In the genomic region with DNA sequence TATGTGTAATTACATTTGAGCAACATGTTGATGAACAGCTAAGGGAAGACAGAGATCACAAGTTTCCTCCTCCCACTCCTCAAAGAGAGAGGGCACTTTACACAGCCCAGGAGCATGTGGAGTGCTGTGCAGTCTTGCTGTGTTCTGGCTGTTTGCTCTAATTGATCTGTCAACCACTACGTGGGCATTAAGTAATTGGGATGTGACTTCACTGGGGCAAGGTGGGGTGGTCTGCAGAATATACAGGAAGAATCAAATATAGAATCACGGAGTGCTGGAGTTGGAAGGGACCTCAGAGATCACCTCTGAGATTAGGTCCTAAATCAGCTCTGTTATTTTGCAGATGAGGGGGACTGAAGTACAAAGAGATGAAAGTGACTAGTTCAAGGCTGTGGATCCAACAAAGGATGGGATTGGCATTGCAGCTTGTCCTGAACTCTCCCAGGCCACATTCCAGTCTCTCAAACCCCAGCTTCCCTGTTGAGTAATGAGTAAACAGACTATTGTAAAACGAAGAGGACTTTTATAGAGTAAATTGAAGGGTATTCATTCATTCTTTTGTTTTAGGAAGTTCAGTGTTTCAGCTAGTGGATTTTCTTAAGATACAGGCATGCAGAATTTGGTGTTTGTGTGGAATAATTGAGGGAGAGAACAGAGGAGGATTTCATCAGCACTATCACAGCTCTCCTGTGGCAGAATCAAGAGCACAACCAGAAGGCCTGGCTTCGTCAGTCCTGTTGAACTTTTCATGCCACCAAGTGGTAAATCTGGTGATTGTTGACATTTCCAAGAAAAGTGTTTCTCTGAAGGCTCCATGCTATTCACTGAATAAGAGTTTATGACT, we compare ENCODE assay signal across 17 cellular contexts. TPM values are rescaled to one million over a fixed set of nuclear protein-coding genes. Genes with fewer than 3 reads are reported as not detected.
DNase-seq lines count a peak whose midpoint lies in the region; ATAC-seq and TF ChIP-seq lines count a peak whose summit lies in the region.
"Had no signal": no experiment of that assay in that cellular context is flagged by ENCODE, and none has a peak within 500 bp of the region (broad histone marks: within the 10 kb centered on the region; RNA-seq: fewer than 3 reads in every experiment).

No MANE protein-coding gene starts in this region.

- H3K4me3 Mint-ChIP-seq in Calu3 (ENCODE audit: low read depth, unreplicated experiment): no peak overlapping the region
- peak overlapping the region; percentile 0 for H3K4me3 Mint-ChIP-seq in chondrocyte (ENCODE audit: unreplicated experiment)
- no peak overlapping the region for H3K4me3 Mint-ChIP-seq in activated T-cell treated with anti-CD3 and anti-CD28 coated beads, Interleukin-2, amount 50 U/mL, for 4 hours
- H3K4me3 Mint-ChIP-seq: activated CD8-positive, alpha-beta T cell treated with anti-CD3 and anti-CD28 coated beads for 36 hours had no signal

- no peaks in the 10 kb centered on the region for H3K36me3 Mint-ChIP-seq in Calu3 (ENCODE audit: insufficient read depth, unreplicated experiment)
- H3K36me3 Mint-ChIP-seq in chondrocyte (ENCODE audit: low read depth): no peaks in the 10 kb centered on the region
- no peaks in the 10 kb centered on the region for H3K36me3 Mint-ChIP-seq in activated T-cell treated with anti-CD3 and anti-CD28 coated beads, Interleukin-2, amount 50 U/mL, for 4 hours (ENCODE audit: insufficient read depth)

- TF ChIP-seq CTCF in Calu3 (IDR thresholded peaks at IDR 0.05; ENCODE audit: unreplicated experiment) (no peak), chondrocyte (IDR thresholded peaks at IDR 0.05) (no peak), SK-N-SH (IDR thresholded peaks at IDR 0.05) (no peak), smooth muscle cell (IDR thresholded peaks at IDR 0.05; ENCODE audit: borderline replicate concordance, insufficient read depth, poor library complexity, severe bottlenecking) (no peak)

- POLR2A ChIA-PET in SK-N-SH (lab: Yijun Ruan, JAX): no interaction called here

- H3K36me3 ChIP-seq in mesodermal cell (ENCODE audit: control insufficient read depth, insufficient read depth, low read length) (no peaks in the 10 kb centered on the region), SK-N-SH (replicated peaks in 1 of 2; ENCODE audit: control insufficient read depth in 1 of 2, insufficient read depth in 2 of 2, low read length in 1 of 2) (no peaks in the 10 kb centered on the region), smooth muscle cell (ENCODE audit: low read depth) (no peaks in the 10 kb centered on the region)
- H3K36me3 ChIP-seq: heart left ventricle had no signal

- no peaks in the 10 kb centered on the region for H3K9me3 Mint-ChIP-seq in Calu3 (ENCODE audit: low read depth, unreplicated experiment)
- H3K9me3 Mint-ChIP-seq in chondrocyte (ENCODE audit: low read depth): peaks cover 8% of the 10 kb centered on the region
- H3K9me3 Mint-ChIP-seq in activated T-cell treated with anti-CD3 and anti-CD28 coated beads, Interleukin-2, amount 50 U/mL, for 4 hours: no peaks in the 10 kb centered on the region
- H3K9me3 Mint-ChIP-seq: activated CD8-positive, alpha-beta T cell treated with anti-CD3 and anti-CD28 coated beads for 36 hours had no signal

- intact Hi-C loops in Calu3 (cut with micrococcal nuclease; ENCODE audit: unreplicated experiment): loop anchor here (5.0 kb wide), 1 partner anchor 35 kb away; no protein-coding TSS in a partner anchor

- DNase-seq in Calu3 (no peak), chondrocyte (ENCODE audit: low spot score) (no peak), SK-N-SH (no peak), NCI-H748 treated with DMSO at 0.1 percent for 48 hours (lab: John Stamatoyannopoulos, UW) (no peak), smooth muscle cell (lab: John Stamatoyannopoulos, UW; ENCODE audit: unreplicated experiment) (no peak)
- DNase-seq in activated T-cell treated with anti-CD3 and anti-CD28 coated beads, Interleukin-2, amount 50 U/mL, for 4 hours: no peak
- DNase-seq: activated CD8-positive, alpha-beta T cell treated with anti-CD3 and anti-CD28 coated beads for 36 hours; central memory CD4-positive, alpha-beta T cell; DMS79 treated with DMSO at 0.1 percent for 48 hours; heart left ventricle; NCI-H510A; Right ventricle myocardium superior; T1000 had no signal

- H3F3A ChIP-seq in SK-N-SH (replicated peaks; ENCODE audit: insufficient read depth): no peaks in the 10 kb centered on the region
- peaks cover 8% of the 10 kb centered on the region for H3F3A ChIP-seq in smooth muscle cell (ENCODE audit: low read depth)

- no peaks in the 10 kb centered on the region for H3K9me2 ChIP-seq in SK-N-SH

- WGBS in mesodermal cell (ENCODE audit: insufficient coverage in 2 of 2), 2 experiments: 17 to 22% methylated on average over 4 of the region's 4 CpGs
- 18% methylated on average over 4 of the region's 4 CpGs for WGBS in SK-N-SH (ENCODE audit: low lambda C conversion rate)
- WGBS in smooth muscle cell (ENCODE audit: low lambda C conversion rate): 16% methylated on average over 4 of the region's 4 CpGs

- no peaks in the 10 kb centered on the region for H3K27me3 Mint-ChIP-seq in Calu3 (ENCODE audit: unreplicated experiment)
- H3K27me3 Mint-ChIP-seq in chondrocyte (ENCODE audit: low read depth): no peaks in the 10 kb centered on the region
- H3K27me3 Mint-ChIP-seq in activated T-cell treated with anti-CD3 and anti-CD28 coated beads, Interleukin-2, amount 50 U/mL, for 4 hours (ENCODE audit: low read depth): peaks cover 17% of the 10 kb centered on the region

- no TSS peak for BruUV-seq in Calu3 (replicated peaks; lab: Mats Ljungman, UMichigan)

- ATAC-seq in activated T-cell treated with anti-CD3 and anti-CD28 coated beads, Interleukin-2, amount 50 U/mL, for 4 hours: no peak
- ATAC-seq: activated CD8-positive, alpha-beta T cell treated with anti-CD3 and anti-CD28 coated beads for 36 hours; GM12878; heart left ventricle had no signal

- CTCF ChIA-PET in Calu3 (lab: Charles Lee) (interaction anchor here (0.6 to 0.9 kb wide), 2 partner anchors 21 to 76 kb away, joined by 3 read pairs; no protein-coding TSS in a partner anchor), SK-N-SH (lab: Yijun Ruan, JAX) (interaction anchor here (1.4 kb wide), 1 partner anchor 300 kb away, joined by 3 read pairs; no protein-coding TSS in a partner anchor)

- TF ChIP-seq EP300 in Ishikawa (IDR thresholded peaks at IDR 0.05; ENCODE audit: borderline replicate concordance): no peak
- no peak for TF ChIP-seq EP300 in SK-N-SH (IDR thresholded peaks at IDR 0.05; ENCODE audit: borderline replicate concordance in 1 of 2, low read depth in 1 of 2, low read length in 1 of 2)

- no peaks in the 10 kb centered on the region for H3K27me3 ChIP-seq in SK-N-SH (ENCODE audit: insufficient read depth)
- H3K27me3 ChIP-seq in smooth muscle cell (ENCODE audit: low read depth): no peaks in the 10 kb centered on the region
- H3K27me3 ChIP-seq: heart left ventricle had no signal

- H3K9me3 ChIP-seq in mesodermal cell (ENCODE audit: control insufficient read depth, low read length) (no peaks in the 10 kb centered on the region), SK-N-SH (no peaks in the 10 kb centered on the region), smooth muscle cell (replicated peaks; ENCODE audit: low read depth) (no peaks in the 10 kb centered on the region)

- H2AFZ ChIP-seq in SK-N-SH (ENCODE audit: low read depth): no peak overlapping the region
- no peak overlapping the region for H2AFZ ChIP-seq in smooth muscle cell (ENCODE audit: low read depth)

- peaks cover 44% of the 10 kb centered on the region for H3K4me1 Mint-ChIP-seq in Calu3 (ENCODE audit: low read depth, unreplicated experiment)
- peaks cover 46% of the 10 kb centered on the region for H3K4me1 Mint-ChIP-seq in chondrocyte (ENCODE audit: low read depth)
- no peaks in the 10 kb centered on the region for H3K4me1 Mint-ChIP-seq in activated T-cell treated with anti-CD3 and anti-CD28 coated beads, Interleukin-2, amount 50 U/mL, for 4 hours (ENCODE audit: low read depth)

- no peaks in the 10 kb centered on the region for H3K79me2 ChIP-seq in SK-N-SH (ENCODE audit: insufficient read depth)
- no peaks in the 10 kb centered on the region for H3K79me2 ChIP-seq in smooth muscle cell (ENCODE audit: low read depth)

- 0 out of 2 replicates have a peak, but pooled peaks have one; percentile 5 for TF ChIP-seq RAD21 in Ishikawa (IDR thresholded peaks at IDR 0.05; ENCODE audit: low read depth)
- no peak for TF ChIP-seq RAD21 in SK-N-SH (IDR thresholded peaks at IDR 0.05; ENCODE audit: low read length)

- H3K27ac Mint-ChIP-seq in Calu3 (ENCODE audit: unreplicated experiment): peak overlapping the region; percentile 14
- H3K27ac Mint-ChIP-seq in chondrocyte (ENCODE audit: unreplicated experiment): peak overlapping the region; percentile 47
- H3K27ac Mint-ChIP-seq: activated CD8-positive, alpha-beta T cell treated with anti-CD3 and anti-CD28 coated beads for 36 hours had no signal

- no peak overlapping the region for H3K4me3 ChIP-seq in mesodermal cell (ENCODE audit: extremely low read depth, insufficient read depth, low read length, poor library complexity, severe bottlenecking)
- no peak overlapping the region for H3K4me3 ChIP-seq in SK-N-SH (ENCODE audit: low read depth in 2 of 2, low read length in 1 of 2)
- no peak overlapping the region for H3K4me3 ChIP-seq in smooth muscle cell
- H3K4me3 ChIP-seq: GM12878, heart left ventricle had no signal

- no peak overlapping the region for H3K9ac ChIP-seq in SK-N-SH
- H3K9ac ChIP-seq in smooth muscle cell (ENCODE audit: low read depth): no peak overlapping the region

- H3K27ac ChIP-seq in mesodermal cell (ENCODE audit: low read depth, low read length, severe bottlenecking) (peak overlapping the region; percentile 68), SK-N-SH (ENCODE audit: low read depth in 2 of 2, low read length in 1 of 2) (no peak overlapping the region), smooth muscle cell (ENCODE audit: low read depth) (no peak overlapping the region)
- H3K27ac ChIP-seq: epithelial cell of prostate, heart left ventricle had no signal

- H3K4me2 ChIP-seq in SK-N-SH (no peak overlapping the region), smooth muscle cell (no peak overlapping the region)

- H4K20me1 ChIP-seq in SK-N-SH (ENCODE audit: insufficient read depth) (no peaks in the 10 kb centered on the region), smooth muscle cell (ENCODE audit: low read depth) (no peaks in the 10 kb centered on the region)

- H3K4me1 ChIP-seq in mesodermal cell (ENCODE audit: control insufficient read depth, insufficient read depth, low read length, poor library complexity, severe bottlenecking): peaks cover 6% of the 10 kb centered on the region
- H3K4me1 ChIP-seq in SK-N-SH (ENCODE audit: control insufficient read depth in 1 of 2, insufficient read depth in 2 of 2, low read depth in 1 of 2, low read length in 1 of 2): no peaks in the 10 kb centered on the region; a peak in 1 of 4 replicates
- H3K4me1 ChIP-seq in smooth muscle cell (ENCODE audit: low read depth): peaks cover 16% of the 10 kb centered on the region

RNA-seq across cellular contexts. Expression of gene NOS1AP, which starts 22.4 kb away (rescaled TPM):
- total RNA-seq in Calu3 (2022) (6.7 and 9.9 TPM in 2 replicates), chondrocyte (4.5 to 6.2 TPM (median 5.1 TPM) in 3 replicates), smooth muscle cell (0.04 and 0.54 TPM in 2 replicates)
- 3.3 TPM for polyA plus RNA-seq in mesodermal cell (2013, experiment 1 of 2)
- 2.9 TPM for polyA plus RNA-seq in mesodermal cell (2013, experiment 2 of 2)
- under 1 TPM; 0.05 to 0.37 (median 0.13) TPM for total RNA-seq in activated T-cell treated with anti-CD3 and anti-CD28 coated beads, Interleukin-2, amount 50 U/mL, for 4 hours
- polyA plus RNA-seq in SK-N-SH (2012; rRNA removed) (0.03 TPM in 2 replicates), smooth muscle cell (0.80 and 0.97 TPM in 2 replicates)
- 0.01 and 0.04 TPM in 2 replicates for polyA plus RNA-seq in SK-N-SH (2012; cell fraction: cytosol; rRNA removed)
- polyA plus RNA-seq in SK-N-SH (2012; cell fraction: nucleus; rRNA removed): 0.10 and 0.21 TPM in 2 replicates
